In the genomic region with DNA sequence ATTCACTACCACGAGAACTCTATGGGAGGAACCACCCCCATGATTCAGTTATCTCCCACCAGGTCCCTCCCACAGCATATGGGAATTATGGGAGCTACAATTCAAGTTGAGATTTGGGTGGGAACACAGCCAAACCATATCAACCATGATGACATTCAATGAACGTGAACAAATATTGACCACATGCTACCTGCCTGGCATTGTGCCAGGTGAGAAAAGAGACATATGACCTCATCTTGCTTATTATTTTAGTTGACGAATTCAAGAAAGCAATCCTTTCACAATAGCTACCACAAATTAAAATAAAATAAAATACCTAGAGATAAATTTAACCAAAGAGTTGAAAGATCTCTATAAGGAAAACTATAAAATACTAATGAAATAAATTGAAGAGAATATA, we compare ENCODE assay signal across 26 cellular contexts.
"Had no signal": no experiment of that assay in that cellular context is flagged by ENCODE, and none has a peak within 500 bp of the region (broad histone marks: within the 10 kb centered on the region; RNA-seq: fewer than 3 reads in every experiment).

No MANE protein-coding gene starts in this region.

- H3K9me3 ChIP-seq: gastrocnemius medialis, mucosa of descending colon, neutrophil, pancreas, sigmoid colon, testis, tibial artery had no signal

- H3K4me1 ChIP-seq: gastrocnemius medialis, heart left ventricle, left lung, pancreas, sigmoid colon, spleen, testis, tibial artery had no signal

- H3K27ac ChIP-seq: dorsolateral prefrontal cortex, epithelial cell of prostate, gastrocnemius medialis, heart left ventricle, hepatocyte, left lung, neutrophil, pancreas, sigmoid colon, spleen, testis, tibial artery had no signal

- FAIRE-seq: colon, kidney, pancreas, urothelium cell line had no signal

- H3K27me3 ChIP-seq: dorsolateral prefrontal cortex, gastrocnemius medialis, heart left ventricle, hepatocyte, left lung, neutrophil, pancreas, sigmoid colon, spleen, testis, tibial artery had no signal

- H3K36me3 ChIP-seq: gastrocnemius medialis, heart left ventricle, neutrophil, pancreas, sigmoid colon, spleen, tibial artery had no signal

- H3K4me3 ChIP-seq: dorsolateral prefrontal cortex, gastrocnemius medialis, heart left ventricle, hepatocyte, left lung, mucosa of descending colon, pancreas, sigmoid colon, spleen, testis, tibial artery had no signal

- DNase-seq: dorsolateral prefrontal cortex; effector CD4-positive, alpha-beta T cell; foreskin fibroblast; gastrocnemius medialis; heart left ventricle; kidney; left lung; mesenchymal stem cell; naive B cell; pancreas; sigmoid colon; spleen; stimulated activated CD4-positive, alpha-beta T cell treated with anti-CD3 and anti-CD28 coated beads, Interleukin-4, amount 100 ng/mL, for 4 hours; stimulated activated naive CD8-positive, alpha-beta T cell treated with anti-CD3 and anti-CD28 coated beads, Interleukin-15, Interleukin-2, amounts not matched to agents 100 U/mL and 50 U/mL, for 24 hours; substantia nigra; testis; tibial artery had no signal

- ATAC-seq: esophagus mucosa; gastrocnemius medialis; heart left ventricle; left lung; mucosa of descending colon; natural killer cell treated with Interleukin-12 subunit alpha and Interleukin-12 subunit beta and Interleukin-15 and Interleukin-18, amount 100 ng/mL, for 72 hours; pancreas; stimulated activated memory B cell treated with anti-CD40 and anti-IgM and Interleukin-4, amounts not matched to agents 10 μg/mL and 1 μg/mL and 100 μg/mL, for 72 hours; stimulated activated naive CD8-positive, alpha-beta T cell treated with anti-CD3 and anti-CD28 coated beads, Interleukin-15, Interleukin-2, amounts not matched to agents 100 U/mL and 50 U/mL, for 24 hours had no signal
